ENCODE assay signal across 29 cellular contexts in genomic region chr11:21268036-21268435, GRCh38.
"Had no signal": no experiment of that assay in that cellular context is flagged by ENCODE, and none has a peak within 500 bp of the region (broad histone marks: within the 10 kb centered on the region; RNA-seq: fewer than 3 reads in every experiment).

No MANE protein-coding gene starts in this region.

- DNase-seq: hippocampal formation; immature natural killer cell; kidney; left colon; left lung; lower lobe of right lung; midbrain; mucosa of descending colon; naive thymus-derived CD4-positive, alpha-beta T cell; ovary; posterior cingulate gyrus; retina; right cardiac atrium; stimulated activated CD4-positive, alpha-beta T cell treated with anti-CD3 and anti-CD28 coated beads, Interleukin-12 subunit alpha, Interleukin-12 subunit beta, amount 100 ng/mL, for 4 hours; stimulated activated CD4-positive, alpha-beta T cell treated with anti-CD3 and anti-CD28 coated beads, Interleukin-15, amount 100 ng/mL, for 24 hours; stimulated activated CD4-positive, alpha-beta T cell treated with anti-CD3 and anti-CD28 coated beads, Interleukin-2, amount 100 ng/mL, for 24 hours; stimulated activated CD4-positive, alpha-beta T cell treated with anti-CD3 and anti-CD28 coated beads, Interleukin-4, amount 100 ng/mL, for 1 hour; stimulated activated naive B cell treated with anti-CD40 and anti-IgM and Interleukin-4, amounts not matched to agents 10 μg/mL and 1 μg/mL and 100 μg/mL, for 72 hours; stimulated activated naive CD8-positive, alpha-beta T cell treated with anti-CD3 and anti-CD28 coated beads, Interleukin-15, Interleukin-2, amounts not matched to agents 100 U/mL and 50 U/mL, for 24 hours; stomach; tibial artery; trophoblast cell; upper lobe of right lung had no signal

- H3K27me3 ChIP-seq: left lung, ovary, stomach, tibial artery, upper lobe of right lung had no signal

- H3K36me3 Mint-ChIP-seq: immature natural killer cell; stimulated activated naive B cell treated with anti-CD40 and anti-IgM and Interleukin-4, amounts not matched to agents 10 μg/mL and 1 μg/mL and 100 μg/mL, for 72 hours had no signal

- ATAC-seq: left colon; left lung; lower lobe of right lung; mucosa of descending colon; naive thymus-derived CD4-positive, alpha-beta T cell; right cardiac atrium; sciatic nerve; stimulated activated naive B cell treated with anti-CD40 and anti-IgM and Interleukin-4, amounts not matched to agents 10 μg/mL and 1 μg/mL and 100 μg/mL, for 72 hours; stimulated activated naive CD8-positive, alpha-beta T cell treated with anti-CD3 and anti-CD28 coated beads, Interleukin-15, Interleukin-2, amounts not matched to agents 100 U/mL and 50 U/mL, for 24 hours; upper lobe of right lung had no signal

- H3K27ac Mint-ChIP-seq: immature natural killer cell; naive thymus-derived CD4-positive, alpha-beta T cell; nephron; stimulated activated naive B cell treated with anti-CD40 and anti-IgM and Interleukin-4, amounts not matched to agents 10 μg/mL and 1 μg/mL and 100 μg/mL, for 72 hours had no signal

- H3K27ac ChIP-seq: left lung, lower lobe of right lung, ovary, prostate gland, skin epidermis, stomach, thoracic aorta, tibial artery, upper lobe of right lung had no signal

- H3K4me1 Mint-ChIP-seq: immature natural killer cell; naive thymus-derived CD4-positive, alpha-beta T cell; neural crest cell; stimulated activated naive B cell treated with anti-CD40 and anti-IgM and Interleukin-4, amounts not matched to agents 10 μg/mL and 1 μg/mL and 100 μg/mL, for 72 hours had no signal

- H3K4me3 ChIP-seq: left lung, lower lobe of right lung, mucosa of descending colon, ovary, prostate gland, skin epidermis, stomach, thoracic aorta, tibial artery, upper lobe of right lung had no signal

- H3K27me3 Mint-ChIP-seq: naive thymus-derived CD4-positive, alpha-beta T cell; stimulated activated naive B cell treated with anti-CD40 and anti-IgM and Interleukin-4, amounts not matched to agents 10 μg/mL and 1 μg/mL and 100 μg/mL, for 72 hours had no signal

- H3K36me3 ChIP-seq: left lung, lower lobe of right lung, ovary, prostate gland, stomach, thoracic aorta, tibial artery, upper lobe of right lung had no signal

- H3K4me3 Mint-ChIP-seq: immature natural killer cell; naive thymus-derived CD4-positive, alpha-beta T cell; nephron; neural crest cell; stimulated activated naive B cell treated with anti-CD40 and anti-IgM and Interleukin-4, amounts not matched to agents 10 μg/mL and 1 μg/mL and 100 μg/mL, for 72 hours had no signal

- H3K4me1 ChIP-seq: left lung, lower lobe of right lung, prostate gland, stomach, tibial artery, upper lobe of right lung had no signal

- H3K9me3 ChIP-seq: lower lobe of right lung, ovary, prostate gland, thoracic aorta, tibial artery, upper lobe of right lung had no signal
